14 cellular contexts compared by ENCODE assay signal in the genomic region with DNA sequence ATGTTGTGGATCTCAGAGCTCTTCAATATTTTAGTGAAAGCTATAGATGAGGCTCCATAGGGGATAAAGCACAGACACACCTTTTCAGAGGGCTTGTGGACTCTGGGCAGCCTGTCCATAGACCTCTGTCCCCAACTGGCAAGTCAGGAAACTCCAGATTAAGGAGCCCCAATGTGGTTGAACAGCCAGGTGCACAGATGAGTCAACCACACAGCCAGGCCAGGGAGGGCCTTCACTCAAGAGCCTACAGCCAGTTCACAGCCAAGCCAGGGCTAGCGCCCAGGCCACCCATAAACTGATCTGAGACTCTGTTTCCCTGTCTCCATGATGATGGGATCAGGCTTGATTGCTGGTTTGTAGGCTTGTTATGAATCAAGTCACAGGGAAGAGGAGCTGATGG. TPM values are rescaled to one million over a fixed set of nuclear protein-coding genes. Genes with fewer than 3 reads are reported as not detected.
DNase-seq lines count a peak whose midpoint lies in the region; ATAC-seq, FAIRE-seq and TF ChIP-seq lines count a peak whose summit lies in the region.
"Had no signal": no experiment of that assay in that cellular context is flagged by ENCODE, and none has a peak within 500 bp of the region (broad histone marks: within the 10 kb centered on the region; RNA-seq: fewer than 3 reads in every experiment).

No MANE protein-coding gene starts in this region.

- H3K27me3 Mint-ChIP-seq in neural crest cell (ENCODE audit: low read depth) = peaks cover 23% of the 10 kb centered on the region

- H3K27me3 ChIP-seq in Peyer's patch = no peaks in the 10 kb centered on the region
- no peaks in the 10 kb centered on the region for H3K27me3 ChIP-seq in esophagus (ENCODE audit: control insufficient read depth in 1 of 2, insufficient read depth in 2 of 2, low read length in 2 of 2)

- H3K9me3 Mint-ChIP-seq in neural crest cell = no peaks in the 10 kb centered on the region
- H3K9me3 Mint-ChIP-seq: activated CD4-positive, alpha-beta memory T cell treated with anti-CD3 and anti-CD28 coated beads for 36 hours; T-cell had no signal

- FAIRE-seq in A549 (lab: Jason Lieb, UNC) = no peak
- FAIRE-seq: A204.1, endothelial cell of umbilical vein had no signal

- no peaks in the 10 kb centered on the region for H3K9me3 ChIP-seq in A549
- H3K9me3 ChIP-seq in Peyer's patch = no peaks in the 10 kb centered on the region
- H3K9me3 ChIP-seq in esophagus (ENCODE audit: control insufficient read depth in 2 of 2, insufficient read depth in 1 of 2, low read depth in 1 of 2, low read length in 1 of 2) = no peaks in the 10 kb centered on the region
- H3K9me3 ChIP-seq: upper lobe of right lung had no signal

- CTCF ChIA-PET in A549 (lab: Yijun Ruan, JAX) = interaction anchor here (0.7 to 3.2 kb wide), 5 partner anchors 11 to 102 kb away, joined by 3 to 18 read pairs (median 3); no protein-coding TSS in a partner anchor

- H3K4me1 Mint-ChIP-seq in neural crest cell = peaks cover 12% of the 10 kb centered on the region

- no peak overlapping the region for H3K27ac Mint-ChIP-seq in neural crest cell (ENCODE audit: unreplicated experiment)
- H3K27ac Mint-ChIP-seq: activated CD4-positive, alpha-beta memory T cell treated with anti-CD3 and anti-CD28 coated beads for 36 hours had no signal

- TF ChIP-seq POLR2A in A549 (IDR thresholded peaks at IDR 0.05; ENCODE audit: low read length) = no peak
- TF ChIP-seq POLR2A in Peyer's patch (IDR thresholded peaks at IDR 0.05) = no peak

- H3K36me3 Mint-ChIP-seq in neural crest cell (ENCODE audit: low read depth) = no peaks in the 10 kb centered on the region
- H3K36me3 Mint-ChIP-seq: activated CD4-positive, alpha-beta memory T cell treated with anti-CD3 and anti-CD28 coated beads for 36 hours; T-cell had no signal

- peak overlapping the region; percentile 82 for H3K4me3 Mint-ChIP-seq in neural crest cell
- H3K4me3 Mint-ChIP-seq: activated CD4-positive, alpha-beta memory T cell treated with anti-CD3 and anti-CD28 coated beads for 36 hours had no signal

- H3K36me3 ChIP-seq in Peyer's patch (no peaks in the 10 kb centered on the region), esophagus (ENCODE audit: control insufficient read depth in 2 of 2, insufficient read depth in 2 of 2, low read length in 1 of 2) (no peaks in the 10 kb centered on the region)
- H3K36me3 ChIP-seq: upper lobe of right lung had no signal

- ATAC-seq in A549 = no peak
- no peak for ATAC-seq in left lobe of liver
- no peak for ATAC-seq in GM18861 (IDR thresholded peaks at IDR 0.05; ENCODE audit: unreplicated experiment)
- ATAC-seq: T-cell, upper lobe of right lung had no signal

- no peak for TF ChIP-seq RAD21 in A549 (conservative IDR thresholded peaks at IDR 0.05 in 1 of 2, IDR thresholded peaks at IDR 0.05 in 1 of 2)

- POLR2A ChIA-PET in A549 (lab: Yijun Ruan, JAX) = interaction anchor here (0.6 kb wide), 1 partner anchor 69 kb away, joined by 4 read pairs; no protein-coding TSS in a partner anchor

- DNase-seq in A549 (ENCODE audit: low read depth in 1 of 2, low spot score in 1 of 2) (no peak), Peyer's patch (peak in 1 of 3 donors; percentile 62), neural crest cell (ENCODE audit: low read depth, low spot score) (no peak), left lobe of liver (ENCODE audit: low spot score) (no peak)
- DNase-seq in activated T-cell treated with anti-CD3 and anti-CD28 coated beads, Interleukin-2, amount 50 U/mL, for 1 hour = no peak
- no peak for DNase-seq in activated CD4-positive, CD25-positive, alpha-beta regulatory T cell (lab: John Stamatoyannopoulos, UW)
- DNase-seq: activated CD4-positive, alpha-beta memory T cell treated with anti-CD3 and anti-CD28 coated beads for 36 hours; NCI-H2107; T-cell; upper lobe of right lung had no signal

- TF ChIP-seq EP300 in A549 (IDR thresholded peaks at IDR 0.05) = no peak

- TF ChIP-seq CTCF in A549 (IDR thresholded peaks at IDR 0.05) (no peak), Peyer's patch (IDR thresholded peaks at IDR 0.05) (no peak), neural crest cell (conservative IDR thresholded peaks at IDR 0.05) (no peak)

- H3K4me1 ChIP-seq in A549 = peaks cover 47% of the 10 kb centered on the region
- H3K4me1 ChIP-seq in Peyer's patch = peaks cover 0 to 28% (median 0%) of the 10 kb centered on the region in 4 donors
- peaks cover 0 to 10% of the 10 kb centered on the region in 2 donors for H3K4me1 ChIP-seq in esophagus (ENCODE audit: control insufficient read depth in 2 of 2, insufficient read depth in 2 of 2, low read length in 1 of 2)

- H3K4me3 ChIP-seq in A549 = no peak overlapping the region
- H3K4me3 ChIP-seq in Peyer's patch = peak overlapping the region in 1 of 4 donors; percentile 62
- H3K4me3 ChIP-seq in esophagus (ENCODE audit: low read depth in 1 of 2, low read length in 2 of 2) = no peak overlapping the region

- 86% methylated on average over 1 of the region's 1 CpG for WGBS in A549 (ENCODE audit: missing lambda C conversion rate)
- WGBS in esophagus, 2 donors = 57 to 60% methylated on average over 1 of the region's 1 CpG

- H3K27ac ChIP-seq in A549 (peak overlapping the region; percentile 85 to 88), Peyer's patch (peak overlapping the region in 3 of 4 donors; percentile 79 to 92 (median 81)), esophagus (ENCODE audit: low read depth in 2 of 2, low read length in 1 of 2) (peak overlapping the region; percentile 87 to 99)

- peak overlapping the region; percentile 90 for H3K4me2 ChIP-seq in A549

TF ChIP-seq in A549, 52 proteins besides CTCF, POLR2A, EP300 and RAD21:
- TF ChIP-seq CEBPB (IDR thresholded peaks at IDR 0.05) (no peak), EHF (CRISPR knock-in tag; IDR thresholded peaks at IDR 0.05) (no peak), HOXA7 (CRISPR knock-in tag; IDR thresholded peaks at IDR 0.05) (no peak), RCOR1 (IDR thresholded peaks at IDR 0.05; ENCODE audit: low read depth, low read length) (no peak), ZFP36 (IDR thresholded peaks at IDR 0.05; ENCODE audit: borderline replicate concordance, partially characterized antibody) (no peak), MAZ (IDR thresholded peaks at IDR 0.05; ENCODE audit: borderline replicate concordance, low read depth, low read length) (no peak), SREBF2 (IDR thresholded peaks at IDR 0.05) (no peak), PHF8 (IDR thresholded peaks at IDR 0.05; ENCODE audit: borderline replicate concordance, low read depth) (no peak), ZC3H11A (IDR thresholded peaks at IDR 0.05) (no peak), TP53 (CRISPR knock-in tag; IDR thresholded peaks at IDR 0.05) (no peak), ZSCAN20 (CRISPR knock-in tag; IDR thresholded peaks at IDR 0.05) (no peak), HOXB5 (CRISPR knock-in tag; IDR thresholded peaks at IDR 0.05) (no peak), SMC3 (IDR thresholded peaks at IDR 0.05) (no peak), ESRRA (IDR thresholded peaks at IDR 0.05; ENCODE audit: borderline replicate concordance, low read length) (no peak), FOXS1 (CRISPR knock-in tag; IDR thresholded peaks at IDR 0.05) (no peak)
- TF ChIP-seq, protein P1, sequence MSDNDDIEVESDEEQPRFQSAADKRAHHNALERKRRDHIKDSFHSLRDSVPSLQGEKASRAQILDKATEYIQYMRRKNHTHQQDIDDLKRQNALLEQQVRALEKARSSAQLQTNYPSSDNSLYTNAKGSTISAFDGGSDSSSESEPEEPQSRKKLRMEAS (IDR thresholded peaks at IDR 0.05) = no peak
- TF ChIP-seq, protein P2, sequence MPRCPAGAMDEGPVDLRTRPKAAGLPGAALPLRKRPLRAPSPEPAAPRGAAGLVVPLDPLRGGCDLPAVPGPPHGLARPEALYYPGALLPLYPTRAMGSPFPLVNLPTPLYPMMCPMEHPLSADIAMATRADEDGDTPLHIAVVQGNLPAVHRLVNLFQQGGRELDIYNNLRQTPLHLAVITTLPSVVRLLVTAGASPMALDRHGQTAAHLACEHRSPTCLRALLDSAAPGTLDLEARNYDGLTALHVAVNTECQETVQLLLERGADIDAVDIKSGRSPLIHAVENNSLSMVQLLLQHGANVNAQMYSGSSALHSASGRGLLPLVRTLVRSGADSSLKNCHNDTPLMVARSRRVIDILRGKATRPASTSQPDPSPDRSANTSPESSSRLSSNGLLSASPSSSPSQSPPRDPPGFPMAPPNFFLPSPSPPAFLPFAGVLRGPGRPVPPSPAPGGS (IDR thresholded peaks at IDR 0.05) = no peak

RNA-seq across cellular contexts. Expression of a gene that starts 1.0 kb away (rescaled TPM):
- polyA plus RNA-seq in A549 (2011; rRNA removed) = 21.6 and 26.6 TPM in 2 replicates
- 7.2 and 9.5 TPM in 2 replicates for polyA plus RNA-seq in A549 (2012; cell fraction: cytosol; rRNA removed)
- 11.9 and 13.6 TPM in 2 replicates for polyA plus RNA-seq in A549 (2012; cell fraction: nucleus; rRNA removed)
- polyA plus RNA-seq in A549 (2017; fragmentation: RNase III; extraction: RNeasy Plus Mini Kit Qiagen cat#74134 plus additional on column Dnase treatment) = 12.1 to 19.6 TPM (median 13.9 TPM) in 3 replicates
- 66.9 and 71.1 TPM in 2 replicates for polyA minus RNA-seq in A549 (2011; rRNA and poly(A)+ RNA removed)
- 10 to 100 TPM; 12.4 to 18.9 (median 16.9) TPM for total RNA-seq in Peyer's patch
- 10 to 100 TPM in 1 of 2 donors, 1 to 10 TPM in 1; 8.2 to 15.1 TPM for polyA plus RNA-seq in esophagus
- total RNA-seq in neural crest cell = 0.09 and 0.18 TPM in 2 replicates
- 0.10 TPM for total RNA-seq in left lobe of liver

RNA-seq across cellular contexts. Expression of a gene that starts 52.4 kb away (rescaled TPM):
- polyA plus RNA-seq in A549 (2011; rRNA removed) (3.3 and 3.5 TPM in 2 replicates), A549 (2017; fragmentation: RNase III; extraction: RNeasy Plus Mini Kit Qiagen cat#74134 plus additional on column Dnase treatment) (2.6 to 3.3 TPM (median 2.8 TPM) in 3 replicates), esophagus (10 to 100 TPM; 13.4 to 18.5 TPM)
- 1.4 and 2.8 TPM in 2 replicates for polyA plus RNA-seq in A549 (2012; cell fraction: cytosol; rRNA removed)
- 5.9 and 7.0 TPM in 2 replicates for polyA plus RNA-seq in A549 (2012; cell fraction: nucleus; rRNA removed)
- polyA minus RNA-seq in A549 (2011; rRNA and poly(A)+ RNA removed) = 1.7 and 2.5 TPM in 2 replicates
- total RNA-seq in Peyer's patch (1 to 10 TPM; 2.2 to 3.4 (median 2.8) TPM), neural crest cell (not detected in 2 replicates), left lobe of liver (not detected)
- total RNA-seq: activated CD4-positive, alpha-beta memory T cell treated with anti-CD3 and anti-CD28 coated beads for 36 hours; endothelial cell of umbilical vein; T-cell; upper lobe of right lung had no signal
- polyA plus RNA-seq: endothelial cell of umbilical vein had no signal

Comparison
In these comparisons a context has a peak if more than half of its experiments do, and no peak if none do; other contexts are left out.
1. RNA of a gene that starts 1.0 kb away (total RNA-seq): 12.4 to 18.9 TPM in Peyer's patch; 0.10 TPM in left lobe of liver (single experiment) and 0.09 to 0.18 TPM in neural crest cell; every median in the first group is over 10 times any median in the second.
2. Peak in every context shown above with its lines, with median percentiles within 50 percentile points of each other: H3K27ac ChIP-seq.